In genomic region chr15:72591361-72591760, GRCh38 we compare ENCODE assay signal across 17 cellular contexts.
DNase-seq lines count a peak whose midpoint lies in the region; ATAC-seq and TF ChIP-seq lines count a peak whose summit lies in the region.
"Had no signal": no experiment of that assay in that cellular context is flagged by ENCODE, and none has a peak within 500 bp of the region (broad histone marks: within the 10 kb centered on the region; RNA-seq: fewer than 3 reads in every experiment).

No MANE protein-coding gene starts in this region.

- no peak overlapping the region for H3K27ac Mint-ChIP-seq in activated T-cell treated with anti-CD3 and anti-CD28 coated beads, Interleukin-2, amount 50 U/mL, for 72 hours
- H3K27ac Mint-ChIP-seq: type B pancreatic cell, WTC11 had no signal

- ATAC-seq in left lung, result peak; percentile 82
- ATAC-seq in HG03139 (IDR thresholded peaks at IDR 0.05; ENCODE audit: unreplicated experiment), result no peak
- no peak for ATAC-seq in HG03432 (IDR thresholded peaks at IDR 0.05; ENCODE audit: unreplicated experiment)
- ATAC-seq in activated T-cell treated with anti-CD3 and anti-CD28 coated beads, Interleukin-2, amount 50 U/mL, for 72 hours (replicated peaks in 1 of 2), result no peak
- ATAC-seq: left cardiac atrium, WTC11 had no signal

- no peaks in the 10 kb centered on the region for H3K36me3 Mint-ChIP-seq in activated T-cell treated with anti-CD3 and anti-CD28 coated beads, Interleukin-2, amount 50 U/mL, for 72 hours (ENCODE audit: insufficient read depth in 2 of 2)
- H3K36me3 Mint-ChIP-seq: WTC11 had no signal

- peaks cover 15% of the 10 kb centered on the region for H3F3A ChIP-seq in GM23248 (ENCODE audit: insufficient read depth)

- no peaks in the 10 kb centered on the region for H4K20me1 ChIP-seq in GM23248 (ENCODE audit: insufficient read depth)

- intact Hi-C loops in left lung (cut with DNase I), result no loop called here

- WGBS in GM23248 (ENCODE audit: low coverage in 1 of 2, low lambda C conversion rate in 2 of 2, missing lambda C conversion rate in 2 of 2), 2 experiments, result 61 to 70% methylated on average over 1 of the region's 1 CpG

- in situ Hi-C loops in GM23248 (cut with MboI), result loop anchor here (10.0 kb wide), 1 partner anchor 83 kb away; no protein-coding TSS in a partner anchor

- H3K27me3 ChIP-seq in GM23248 (replicated peaks; ENCODE audit: insufficient read depth) (no peaks in the 10 kb centered on the region), left lung (no peaks in the 10 kb centered on the region)
- H3K27me3 ChIP-seq: esophagus squamous epithelium had no signal

- no peaks in the 10 kb centered on the region for H3K4me1 Mint-ChIP-seq in activated T-cell treated with anti-CD3 and anti-CD28 coated beads, Interleukin-2, amount 50 U/mL, for 72 hours (ENCODE audit: low read depth)
- H3K4me1 Mint-ChIP-seq: WTC11 had no signal

- H3K9me3 Mint-ChIP-seq in activated T-cell treated with anti-CD3 and anti-CD28 coated beads, Interleukin-2, amount 50 U/mL, for 72 hours, result no peaks in the 10 kb centered on the region
- H3K9me3 Mint-ChIP-seq: type B pancreatic cell, WTC11 had no signal

- H3K9me3 ChIP-seq in GM23248 (ENCODE audit: low read depth) (no peaks in the 10 kb centered on the region), left lung (no peaks in the 10 kb centered on the region)
- H3K9me3 ChIP-seq: Caco-2, esophagus squamous epithelium, prostate gland had no signal

- H3K27ac ChIP-seq in GM23248, result no peak overlapping the region
- no peak overlapping the region for H3K27ac ChIP-seq in left lung
- H3K27ac ChIP-seq: esophagus squamous epithelium, prostate gland had no signal

- H3K4me1 ChIP-seq in GM23248 (ENCODE audit: insufficient read depth) (peaks cover 5% of the 10 kb centered on the region), left lung (no peaks in the 10 kb centered on the region)
- H3K4me1 ChIP-seq: Caco-2, esophagus squamous epithelium, prostate gland had no signal

- no peak for TF ChIP-seq CTCF in AG04449 (IDR thresholded peaks at IDR 0.05; ENCODE audit: insufficient read depth, low read length, missing control alignments)
- TF ChIP-seq CTCF in left lung (IDR thresholded peaks at IDR 0.05), result no peak

- H3K79me2 ChIP-seq in GM23248 (ENCODE audit: insufficient read depth), result no peaks in the 10 kb centered on the region

- H3K4me2 ChIP-seq in GM23248 (ENCODE audit: unreplicated experiment), result no peak overlapping the region

- CTCF ChIA-PET in AG04449 (lab: Yijun Ruan, JAX), result interaction anchor here (1.2 kb wide), 1 partner anchor 9 kb away, joined by 10 read pairs; no protein-coding TSS in a partner anchor

- no peaks in the 10 kb centered on the region for H3K9me2 ChIP-seq in GM23248 (ENCODE audit: insufficient read depth)

- H3K4me3 ChIP-seq in AG04449 (ENCODE audit: low read depth, low read length) (no peak overlapping the region), GM23248 (no peak overlapping the region), left lung (no peak overlapping the region)
- H3K4me3 ChIP-seq: esophagus squamous epithelium, prostate gland had no signal

- H3K27me3 Mint-ChIP-seq in activated T-cell treated with anti-CD3 and anti-CD28 coated beads, Interleukin-2, amount 50 U/mL, for 72 hours (ENCODE audit: low read depth), result no peaks in the 10 kb centered on the region
- H3K27me3 Mint-ChIP-seq: type B pancreatic cell had no signal

- DNase-seq in AG04449 (ENCODE audit: low read depth, low spot score) (peak; percentile 54), GM23248 (peak; percentile 52), astrocyte of the hippocampus (ENCODE audit: low read depth, low spot score) (peak; percentile 68), left lung (no peak), AML-193 (lab: John Stamatoyannopoulos, UW) (no peak)
- DNase-seq in activated T-cell treated with anti-CD3 and anti-CD28 coated beads, Interleukin-2, amount 50 U/mL, for 72 hours, result no peak
- DNase-seq: Caco-2, esophagus squamous epithelium, GOT3, left cardiac atrium, NCI-H1436 treated with DMSO at 0.1 percent for 48 hours, NCI-H446 had no signal

- POLR2A ChIA-PET in AG04449 (lab: Yijun Ruan, JAX), result no interaction called here

- no peak overlapping the region for H3K4me3 Mint-ChIP-seq in activated T-cell treated with anti-CD3 and anti-CD28 coated beads, Interleukin-2, amount 50 U/mL, for 72 hours
- H3K4me3 Mint-ChIP-seq: type B pancreatic cell, WTC11 had no signal

- H3K36me3 ChIP-seq in GM23248 (ENCODE audit: low read depth), result no peaks in the 10 kb centered on the region; the same call in 1 of the 2 replicates
- peaks cover 0 to 4% of the 10 kb centered on the region in 2 donors for H3K36me3 ChIP-seq in left lung
- H3K36me3 ChIP-seq: prostate gland had no signal

- no peak overlapping the region for H2AFZ ChIP-seq in GM23248

- H3K9ac ChIP-seq in GM23248, result no peak overlapping the region

Comparison
In these comparisons a context has a peak if more than half of its experiments do, and no peak if none do; other contexts are left out.
1. DNase-seq: peak in AG04449 (single experiment), GM23248 (single experiment) and astrocyte of the hippocampus (single experiment); none in left lung (0 of 2), AML-193 (0 of 2) and activated T-cell treated with anti-CD3 and anti-CD28 coated beads, Interleukin-2, amount 50 U/mL, for 72 hours (0 of 2).